In the genomic region with DNA sequence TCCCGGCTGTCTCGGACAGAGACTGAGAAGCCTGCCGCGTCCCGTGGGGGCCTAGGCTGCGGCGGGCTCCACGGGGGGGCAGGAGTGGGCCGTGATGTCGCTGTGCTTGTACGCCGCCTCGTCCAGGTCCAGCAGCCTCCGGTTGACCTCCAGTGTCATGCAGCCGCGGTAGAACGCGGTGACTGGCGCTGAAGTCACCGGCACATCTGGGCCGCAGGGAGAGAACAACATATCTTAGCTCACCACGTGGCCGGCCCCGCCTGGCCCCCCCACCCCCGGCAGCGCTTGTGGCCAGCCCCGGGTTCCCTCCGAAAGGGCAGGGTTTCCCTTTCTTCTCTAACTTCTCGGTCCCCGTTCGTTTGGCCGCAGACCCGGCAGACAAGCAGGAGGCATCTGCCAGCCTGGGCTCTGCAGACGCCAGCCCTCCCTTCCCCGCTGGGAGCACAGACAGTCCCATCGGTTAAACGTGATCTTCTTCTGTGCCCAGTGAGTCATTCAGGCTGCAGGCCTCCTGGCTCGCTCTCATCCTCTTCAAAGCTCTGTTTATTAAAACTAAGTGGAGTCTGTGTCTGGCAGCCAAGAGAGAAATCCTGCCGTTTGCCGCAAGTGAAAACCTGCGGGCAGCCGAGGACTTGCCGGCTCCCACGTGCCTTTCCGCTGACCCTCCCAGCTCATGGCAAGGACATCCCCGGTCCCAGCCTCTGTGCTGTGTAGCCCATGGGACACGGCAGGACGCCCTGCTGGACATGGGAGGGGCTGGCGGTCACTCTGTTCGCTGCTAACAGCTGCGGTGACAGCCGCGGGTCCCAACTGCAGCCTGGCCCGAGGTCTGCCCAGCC, we compare ENCODE assay signal across 8 cellular contexts. TPM values are rescaled to one million over a fixed set of nuclear protein-coding genes. Genes with fewer than 3 reads are reported as not detected.
DNase-seq lines count a peak whose midpoint lies in the region; ATAC-seq and TF ChIP-seq lines count a peak whose summit lies in the region.

No MANE protein-coding gene starts in this region.

- H3K4me3 ChIP-seq in BE2C (ENCODE audit: low read depth, low read length) (peak overlapping the region; percentile 41), coronary artery (peak overlapping the region; percentile 57), lung (no peak overlapping the region)

- TF ChIP-seq CTCF in BE2C (IDR thresholded peaks at IDR 0.05; ENCODE audit: low read depth, low read length) (no peak; the same call in 1 of the 2 replicates), coronary artery (IDR thresholded peaks at IDR 0.05) (no peak), lung (IDR thresholded peaks at IDR 0.05; ENCODE audit: control extremely low read depth, extremely low read depth) (no peak)

- H3K36me3 ChIP-seq in BE2C, result no peaks in the 10 kb centered on the region
- H3K36me3 ChIP-seq in lung (ENCODE audit: control insufficient read depth in 2 of 2, insufficient read depth in 2 of 2, low read length in 2 of 2), result peaks cover 3 to 15% of the 10 kb centered on the region in 2 donors

- DNase-seq in BE2C, result peak; percentile 92
- DNase-seq in NCI-H2196 (lab: John Stamatoyannopoulos, UW; ENCODE audit: unreplicated experiment), result peak; percentile 77
- DNase-seq in coronary artery (ENCODE audit: low spot score), result peak; percentile 89
- DNase-seq in lung (ENCODE audit: low spot score), result peak; percentile 46
- peak; percentile 79 for DNase-seq in ureter (ENCODE audit: low spot score)
- no peak for DNase-seq in SHP77 (lab: John Stamatoyannopoulos, UW)

- H3K27me3 ChIP-seq in BE2C (no peaks in the 10 kb centered on the region), lung (ENCODE audit: control insufficient read depth, insufficient read depth) (no peaks in the 10 kb centered on the region)

- H3K27ac ChIP-seq in coronary artery, result peak overlapping the region; percentile 71 to 87
- H3K27ac ChIP-seq in lung (ENCODE audit: low read depth in 1 of 2, low read length in 1 of 2), result peak overlapping the region; percentile 73 to 91

- WGBS in lung, 2 donors, result 53 to 69% methylated on average over 54 of the region's 54 CpGs

- ATAC-seq in lung (ENCODE audit: insufficient read depth, low FRiP score) (peak; percentile 32), HG02798 (IDR thresholded peaks at IDR 0.05; ENCODE audit: poor library complexity, unreplicated experiment) (no peak), GM18873 (IDR thresholded peaks at IDR 0.05; ENCODE audit: low FRiP score, unreplicated experiment) (no peak)

- no peaks in the 10 kb centered on the region for H3K9me3 ChIP-seq in BE2C
- no peaks in the 10 kb centered on the region for H3K9me3 ChIP-seq in lung (ENCODE audit: control insufficient read depth in 2 of 2, insufficient read depth in 1 of 2, low read length in 1 of 2)

- H3K4me1 ChIP-seq in BE2C (peaks cover 29% of the 10 kb centered on the region), lung (ENCODE audit: control insufficient read depth in 2 of 2, insufficient read depth in 2 of 2, low read length in 2 of 2) (peaks cover 9 to 12% of the 10 kb centered on the region in 2 donors)

RNA-seq across cellular contexts. Expression of gene GAS6, which starts 42.8 kb away (rescaled TPM):
- 9.9 TPM for polyA plus RNA-seq in BE2C (2012; ENCODE audit: insufficient read depth, insufficient read length, low read depth)
- 10 to 100 TPM; 68.5 to 83.8 TPM for total RNA-seq in lung
- 100 to 1,000 TPM in 1 of 2 donors, 10 to 100 TPM in 1; 61.8 to 107 TPM for polyA plus RNA-seq in lung
- total RNA-seq in ureter, result 68.1 TPM

Comparison
In these comparisons a context has a peak if more than half of its experiments do, and no peak if none do; other contexts are left out.
1. DNase-seq: peak in BE2C (single experiment), NCI-H2196 (single experiment), coronary artery (single experiment), lung (single experiment) and ureter (single experiment); none in SHP77 (0 of 2).